ENCODE assay signal across 8 cellular contexts in genomic region chr4:165208322-165208652, GRCh38. TPM values are rescaled to one million over a fixed set of nuclear protein-coding genes. Genes with fewer than 3 reads are reported as not detected.
DNase-seq lines count a peak whose midpoint lies in the region; TF ChIP-seq lines count a peak whose summit lies in the region.

No MANE protein-coding gene starts in this region.

- H3K27ac ChIP-seq in angular gyrus (ENCODE audit: low read depth, low read length) (peak overlapping the region; percentile 90), liver (ENCODE audit: low read depth in 1 of 2, low read length in 2 of 2) (peak overlapping the region; percentile 67 to 85), transverse colon (peak overlapping the region; percentile 89 to 92 (median 90))

- H3K9ac ChIP-seq in liver (ENCODE audit: low read depth in 1 of 2, low read length in 2 of 2), result peak overlapping the region; percentile 47 to 83

- H3K4me1 ChIP-seq in liver (ENCODE audit: control insufficient read depth in 4 of 4, insufficient read depth in 4 of 4, low read length in 3 of 4) (peaks cover 10 to 45% (median 32%) of the 10 kb centered on the region in 4 donors), transverse colon (peaks cover 5 to 24% (median 10%) of the 10 kb centered on the region in 4 donors)

- TF ChIP-seq CTCF in liver (IDR thresholded peaks at IDR 0.05; ENCODE audit: low read depth, low read length, missing input control), result no peak
- no peak for TF ChIP-seq CTCF in transverse colon (IDR thresholded peaks at IDR 0.05)
- TF ChIP-seq CTCF in GM13976 (IDR thresholded peaks at IDR 0.05; ENCODE audit: borderline replicate concordance, control extremely low read depth, extremely low read depth, insufficient read depth, missing control alignments), result no peak

- H3K4me3 ChIP-seq in liver (ENCODE audit: low read depth in 1 of 3, low read length in 3 of 3), result peak overlapping the region; percentile 90 to 99 (median 92)
- peak overlapping the region; percentile 77 to 97 (median 90) for H3K4me3 ChIP-seq in transverse colon

- H3K27ac Mint-ChIP-seq in activated naive CD4-positive, alpha-beta T cell treated with anti-CD3 and anti-CD28 coated beads for 36 hours, result peak overlapping the region; percentile 92

- intact Hi-C loops in activated naive CD4-positive, alpha-beta T cell treated with anti-CD3 and anti-CD28 coated beads for 36 hours (cut with micrococcal nuclease), result loop anchor here (1.0 to 2.0 kb wide), 4 partner anchors 25 to 119 kb away; partner anchors contain the start of gene MSMO1
- intact Hi-C loops in transverse colon (cut with DNase I; ENCODE audit: low total_unique reads), result no loop called here

- H3K27me3 Mint-ChIP-seq in activated naive CD4-positive, alpha-beta T cell treated with anti-CD3 and anti-CD28 coated beads for 36 hours (ENCODE audit: low read depth), result no peaks in the 10 kb centered on the region

- peak overlapping the region; percentile 83 for H3K4me3 Mint-ChIP-seq in activated naive CD4-positive, alpha-beta T cell treated with anti-CD3 and anti-CD28 coated beads for 36 hours

- H3K4me1 Mint-ChIP-seq in activated naive CD4-positive, alpha-beta T cell treated with anti-CD3 and anti-CD28 coated beads for 36 hours (ENCODE audit: low read depth), result peaks cover 78% of the 10 kb centered on the region

- no peak for DNase-seq in activated naive CD4-positive, alpha-beta T cell treated with anti-CD3 and anti-CD28 coated beads for 36 hours
- no peak for DNase-seq in activated naive CD4-positive, alpha-beta T cell treated with anti-CD3 and anti-CD28 coated beads, Interleukin-2, amount 50 U/mL, for 16 hours
- DNase-seq in transverse colon, result no peak
- DNase-seq in NCI-H2081 treated with DMSO at 0.1 percent for 48 hours (lab: John Stamatoyannopoulos, UW), result no peak
- no peak for DNase-seq in GM13976 (ENCODE audit: low spot score)
- DNase-seq in NCI-H524 (lab: John Stamatoyannopoulos, UW), result no peak

- in situ Hi-C loops in transverse colon (cut with MboI; ENCODE audit: low pct_ligation_motif_present in 1 of 4, low pct_unique_long_range_greater_than_20kb in 1 of 4, low sequenced_read_pairs in 3 of 4), result loop anchor here in 2 of 4 donors (10.0 to 25.0 kb wide), 2 partner anchors 117 to 129 kb away; partner anchors contain the start of gene MSMO1 (in 2 of the 2)
- in situ Hi-C loops in GM13976 (cut with MboI; ENCODE audit: low sequenced_read_pairs, unreplicated experiment), result no loop called here

- whole genome bisulfite sequencing in liver, result 5% methylated on average over 10 of the region's 10 CpGs
- 10 to 12% methylated on average over 10 of the region's 10 CpGs for WGBS in transverse colon (ENCODE audit: low coverage in 1 of 2), 2 donors

- H3K27me3 ChIP-seq in liver (ENCODE audit: control insufficient read depth in 4 of 4, insufficient read depth in 4 of 4, low read length in 3 of 4) (no peaks in the 10 kb centered on the region), transverse colon (no peaks in the 10 kb centered on the region)

- H3K36me3 ChIP-seq in liver (ENCODE audit: control insufficient read depth in 4 of 4, insufficient read depth in 3 of 4, low read depth in 1 of 4, low read length in 3 of 4), result no peaks in the 10 kb centered on the region
- no peaks in the 10 kb centered on the region for H3K36me3 ChIP-seq in transverse colon

- CTCF ChIA-PET in activated naive CD4-positive, alpha-beta T cell treated with anti-CD3 and anti-CD28 coated beads for 36 hours (lab: Charles Lee), result interaction anchor here (1.0 to 1.3 kb wide), 3 partner anchors 12 to 77 kb away, joined by 3 to 4 read pairs (median 3); no protein-coding TSS in a partner anchor

- H3K36me3 Mint-ChIP-seq in activated naive CD4-positive, alpha-beta T cell treated with anti-CD3 and anti-CD28 coated beads for 36 hours (ENCODE audit: low read depth), result peaks cover 7% of the 10 kb centered on the region

- no peak for TF ChIP-seq POLR2A in transverse colon (IDR thresholded peaks at IDR 0.05)

- H3K9me3 ChIP-seq in liver (ENCODE audit: control insufficient read depth in 4 of 4, low read length in 3 of 4) (no peaks in the 10 kb centered on the region), transverse colon (no peaks in the 10 kb centered on the region)

- TF ChIP-seq EP300 in transverse colon (IDR thresholded peaks at IDR 0.05; ENCODE audit: low read depth), result no peak

- H3K9me3 Mint-ChIP-seq in activated naive CD4-positive, alpha-beta T cell treated with anti-CD3 and anti-CD28 coated beads for 36 hours, result no peaks in the 10 kb centered on the region

- no peak for TF ChIP-seq RAD21 in liver (IDR thresholded peaks at IDR 0.05)

TF ChIP-seq in liver, 16 proteins besides CTCF, POLR2A, EP300 and RAD21:
- no peak for TF ChIP-seq REST (IDR thresholded peaks at IDR 0.05)
- TF ChIP-seq ZBTB33 (IDR thresholded peaks at IDR 0.05), result no peak
- TF ChIP-seq MAX (IDR thresholded peaks at IDR 0.05), result no peak

RNA-seq across cellular contexts. Expression of gene KLHL2, which starts 0.9 kb away (rescaled TPM):
- 10 to 100 TPM; 36.8 to 39.2 TPM for total RNA-seq in activated naive CD4-positive, alpha-beta T cell treated with anti-CD3 and anti-CD28 coated beads for 36 hours
- total RNA-seq in liver, result 10 to 100 TPM in 1 of 2 donors, 1 to 10 TPM in 1; 10.0 to 37.9 TPM
- polyA plus RNA-seq in liver, result 10 to 100 TPM; 11.4 to 15.8 TPM
- 10 to 100 TPM in 2 of 4 donors, 1 to 10 TPM in 2; 9.2 to 19.8 (median 12.0) TPM for total RNA-seq in transverse colon
